Comparison of ENCODE assay signal across 1 cellular context in the genomic region with DNA sequence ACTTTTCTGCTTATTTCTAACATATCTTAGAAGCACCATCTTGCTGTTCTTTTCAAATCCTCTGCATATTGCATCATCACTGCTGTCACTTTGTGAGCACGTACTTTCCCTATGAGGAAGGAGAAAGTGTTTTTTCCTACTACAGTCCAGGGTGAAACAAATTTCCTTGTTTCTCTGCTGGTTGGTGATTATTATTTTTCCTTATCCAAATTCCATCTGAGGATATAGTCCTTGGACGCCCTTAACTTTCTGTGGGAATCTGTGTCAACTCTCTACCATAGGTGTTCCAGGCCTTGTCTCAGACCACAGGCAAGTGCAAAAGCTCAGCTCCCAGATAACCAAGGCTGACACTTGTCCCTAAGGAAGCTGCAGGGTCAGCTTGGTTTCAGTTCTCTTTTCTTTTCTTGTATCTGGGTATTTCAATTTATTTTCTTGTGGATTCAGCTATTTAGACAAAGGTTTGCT.
TF ChIP-seq lines count a peak whose summit lies in the region.

No MANE protein-coding gene starts in this region.

TF ChIP-seq in IMR-90, 13 proteins besides CTCF, POLR2A, EP300 and RAD21 (continued from another document):
- TF ChIP-seq ELK1 (IDR thresholded peaks at IDR 0.05; ENCODE audit: borderline replicate concordance, low read depth, low read length), result no peak
TF ChIP-seq in IMR-90: peak in this region for 1.
